In genomic region chr21:37365657-37366487, GRCh38 we compare ENCODE assay signal across 8 cellular contexts. TPM values are rescaled to one million over a fixed set of nuclear protein-coding genes. Genes with fewer than 3 reads are reported as not detected.
A peak's percentile ranks its signal among the peaks of the same experiment; 100 is the strongest.
DNase-seq lines count a peak whose midpoint lies in the region; ATAC-seq and TF ChIP-seq lines count a peak whose summit lies in the region.

No MANE protein-coding gene starts in this region.

- peaks cover 0 to 34% (median 4%) of the 10 kb centered on the region in 4 donors for H3K4me1 ChIP-seq in Peyer's patch
- H3K4me1 ChIP-seq in neuron (ENCODE audit: insufficient read depth, low read length): peaks cover 24% of the 10 kb centered on the region
- H3K4me1 ChIP-seq in transverse colon: peaks cover 9 to 35% (median 31%) of the 10 kb centered on the region in 4 donors

- H2AFZ ChIP-seq in neuron (ENCODE audit: low read depth, low read length): no peak overlapping the region

- peak overlapping the region; percentile 69 to 99 (median 96) for H3K4me3 ChIP-seq in Peyer's patch
- peak overlapping the region; percentile 78 for H3K4me3 ChIP-seq in neuron (ENCODE audit: low read length)
- H3K4me3 ChIP-seq in transverse colon: peak overlapping the region; percentile 36 to 99 (median 88)

- ATAC-seq in GM19324 (IDR thresholded peaks at IDR 0.05; ENCODE audit: low FRiP score, unreplicated experiment): peak; percentile 56
- peak; percentile 40 for ATAC-seq in HG03432 (IDR thresholded peaks at IDR 0.05; ENCODE audit: unreplicated experiment)

- TF ChIP-seq POLR2A in Peyer's patch (IDR thresholded peaks at IDR 0.05): peak; percentile 72 to 76
- peak; percentile 84 for TF ChIP-seq POLR2A in transverse colon (IDR thresholded peaks at IDR 0.05)

- in situ Hi-C loops in transverse colon (cut with MboI; ENCODE audit: low pct_ligation_motif_present in 1 of 4, low pct_unique_long_range_greater_than_20kb in 1 of 4, low sequenced_read_pairs in 3 of 4): no loop called here

- intact Hi-C loops in transverse colon (cut with DNase I; ENCODE audit: low total_unique reads): loop anchor here (1.0 to 10.0 kb wide), 2 partner anchors 98 to 199 kb away; no protein-coding TSS in a partner anchor

- no peak for TF ChIP-seq EP300 in transverse colon (IDR thresholded peaks at IDR 0.05; ENCODE audit: low read depth)

- no peak for TF ChIP-seq CTCF in C4-2B (conservative IDR thresholded peaks at IDR 0.05)
- peak in 1 of 6 experiments; percentile 4 for TF ChIP-seq CTCF in Peyer's patch (IDR thresholded peaks at IDR 0.05)
- TF ChIP-seq CTCF in transverse colon (IDR thresholded peaks at IDR 0.05): no peak

- 0% methylated on average over 6 to 42 of the region's 102 CpGs for WGBS in transverse colon (ENCODE audit: low coverage in 1 of 2), 2 donors

- H3K9me3 ChIP-seq in Peyer's patch (no peaks in the 10 kb centered on the region), neuron (ENCODE audit: low read length) (no peaks in the 10 kb centered on the region), transverse colon (no peaks in the 10 kb centered on the region)

- H3K27me3 ChIP-seq in Peyer's patch: no peaks in the 10 kb centered on the region
- H3K27me3 ChIP-seq in neuron (ENCODE audit: insufficient read depth, low read length): no peaks in the 10 kb centered on the region
- H3K27me3 ChIP-seq in transverse colon: no peaks in the 10 kb centered on the region

- H3K36me3 ChIP-seq in Peyer's patch (no peaks in the 10 kb centered on the region), neuron (ENCODE audit: insufficient read depth, low read length) (no peaks in the 10 kb centered on the region), transverse colon (no peaks in the 10 kb centered on the region)

- DNase-seq in Peyer's patch (peak; percentile 42 to 88 (median 83)), foreskin melanocyte (peak; percentile 44), transverse colon (peak; percentile 76)
- peak; percentile 86 for DNase-seq in activated effector memory CD4-positive, alpha-beta T cell treated with anti-CD3 and anti-CD28 coated beads, Interleukin-2, amount 50 U/mL, for 16 hours

- peak overlapping the region; percentile 99 for H3K27ac ChIP-seq in C4-2B
- H3K27ac ChIP-seq in Peyer's patch: peak overlapping the region; percentile 99 to 100 (median 100)
- H3K27ac ChIP-seq in transverse colon: peak overlapping the region; percentile 96 to 100 (median 100)

RNA-seq across cellular contexts. Expression of gene DYRK1A, which starts 0.7 kb away (rescaled TPM):
- total RNA-seq in Peyer's patch (100 to 1,000 TPM in 1 of 4 donors, 10 to 100 TPM in 3; 68.8 to 133 (median 81.3) TPM), transverse colon (100 to 1,000 TPM in 2 of 4 donors, 10 to 100 TPM in 2; 71.5 to 116 (median 90.9) TPM)

Comparison
In these comparisons a context has a peak if more than half of its experiments do, and no peak if none do; other contexts are left out.
1. Peak in every context shown above with its lines: DNase-seq, ATAC-seq, H3K4me3 ChIP-seq and H3K27ac ChIP-seq.